In the genomic region with DNA sequence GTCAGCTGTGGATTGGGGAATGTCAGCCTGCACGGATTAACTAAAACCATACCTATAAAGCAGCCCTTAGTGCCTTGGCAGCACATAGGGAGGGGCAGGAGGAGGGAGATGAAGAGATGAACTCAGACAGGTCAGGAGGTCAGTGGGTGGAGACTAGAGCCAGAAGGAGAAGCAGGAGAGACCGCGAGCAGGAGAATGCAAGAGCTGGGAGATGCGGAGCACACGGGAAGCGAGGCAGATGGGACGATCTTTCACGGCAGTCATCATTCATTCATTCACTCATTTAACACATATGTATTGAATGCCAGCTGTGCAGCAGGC, we compare ENCODE assay signal across 1 cellular context.
A peak's percentile ranks its signal among the peaks of the same experiment; 100 is the strongest.
TF ChIP-seq lines count a peak whose summit lies in the region.

No MANE protein-coding gene starts in this region.

TF ChIP-seq in HepG2, 621 proteins besides CTCF, POLR2A, EP300 and RAD21:
- TF ChIP-seq BRCA1 (CRISPR knock-in tag; IDR thresholded peaks at IDR 0.05) (no peak), ELF4 (CRISPR knock-in tag; IDR thresholded peaks at IDR 0.05; ENCODE audit: borderline replicate concordance) (no peak), ZNF124 (CRISPR knock-in tag; IDR thresholded peaks at IDR 0.05) (no peak), PCBP2 (optimal IDR thresholded peaks at IDR 0.05; ENCODE audit: low read depth, low read length, poor library complexity, severe bottlenecking) (no peak), ZNF263 (CRISPR knock-in tag; IDR thresholded peaks at IDR 0.05) (0 out of 2 replicates have a peak, but pooled peaks have one; percentile 5), NR2F1 (CRISPR knock-in tag; IDR thresholded peaks at IDR 0.05) (peak in 1 of 2 experiments; percentile 55; a peak in 1 of 4 replicates), HIVEP1 (CRISPR knock-in tag; IDR thresholded peaks at IDR 0.05) (no peak), NR2F6 (IDR thresholded peaks at IDR 0.05) (peak; percentile 65), NR2F6 (CRISPR knock-in tag; IDR thresholded peaks at IDR 0.05) (no peak; the same call in none of the 2 replicates), SIX1 (CRISPR knock-in tag; IDR thresholded peaks at IDR 0.05; ENCODE audit: borderline replicate concordance) (no peak), RARA (CRISPR knock-in tag; IDR thresholded peaks at IDR 0.05) (0 out of 2 replicates have a peak, but pooled peaks have one; percentile 15), NR2C2 (CRISPR knock-in tag; IDR thresholded peaks at IDR 0.05; ENCODE audit: borderline replicate concordance) (0 out of 2 replicates have a peak, but pooled peaks have one; percentile 20), RXRA (CRISPR knock-in tag; IDR thresholded peaks at IDR 0.05) (no peak)
- TF ChIP-seq, protein P1, sequence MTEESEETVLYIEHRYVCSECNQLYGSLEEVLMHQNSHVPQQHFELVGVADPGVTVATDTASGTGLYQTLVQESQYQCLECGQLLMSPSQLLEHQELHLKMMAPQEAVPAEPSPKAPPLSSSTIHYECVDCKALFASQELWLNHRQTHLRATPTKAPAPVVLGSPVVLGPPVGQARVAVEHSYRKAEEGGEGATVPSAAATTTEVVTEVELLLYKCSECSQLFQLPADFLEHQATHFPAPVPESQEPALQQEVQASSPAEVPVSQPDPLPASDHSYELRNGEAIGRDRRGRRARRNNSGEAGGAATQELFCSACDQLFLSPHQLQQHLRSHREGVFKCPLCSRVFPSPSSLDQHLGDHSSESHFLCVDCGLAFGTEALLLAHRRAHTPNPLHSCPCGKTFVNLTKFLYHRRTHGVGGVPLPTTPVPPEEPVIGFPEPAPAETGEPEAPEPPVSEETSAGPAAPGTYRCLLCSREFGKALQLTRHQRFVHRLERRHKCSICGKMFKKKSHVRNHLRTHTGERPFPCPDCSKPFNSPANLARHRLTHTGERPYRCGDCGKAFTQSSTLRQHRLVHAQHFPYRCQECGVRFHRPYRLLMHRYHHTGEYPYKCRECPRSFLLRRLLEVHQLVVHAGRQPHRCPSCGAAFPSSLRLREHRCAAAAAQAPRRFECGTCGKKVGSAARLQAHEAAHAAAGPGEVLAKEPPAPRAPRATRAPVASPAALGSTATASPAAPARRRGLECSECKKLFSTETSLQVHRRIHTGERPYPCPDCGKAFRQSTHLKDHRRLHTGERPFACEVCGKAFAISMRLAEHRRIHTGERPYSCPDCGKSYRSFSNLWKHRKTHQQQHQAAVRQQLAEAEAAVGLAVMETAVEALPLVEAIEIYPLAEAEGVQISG (CRISPR knock-in tag; IDR thresholded peaks at IDR 0.05) = no peak
